16 cellular contexts compared by ENCODE assay signal in the genomic region with DNA sequence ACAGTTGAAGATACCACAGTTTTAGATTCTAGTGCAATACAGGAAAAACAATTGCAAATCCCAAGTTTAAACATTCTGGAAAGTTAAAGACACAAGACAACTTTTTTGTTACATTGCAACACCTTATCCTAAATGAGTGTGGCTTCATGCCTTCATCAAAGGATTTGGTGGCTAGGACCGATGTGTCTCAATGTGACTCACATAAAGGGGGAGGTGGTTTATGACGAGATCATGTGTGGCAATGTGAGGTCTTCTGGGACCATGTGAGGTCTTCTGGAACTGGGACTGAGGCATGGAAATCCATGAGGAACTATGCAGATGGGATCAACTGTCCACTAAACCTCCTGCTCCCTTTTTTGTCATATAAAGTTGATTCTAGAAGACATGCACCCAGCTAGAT.
"Had no signal": no experiment of that assay in that cellular context is flagged by ENCODE, and none has a peak within 500 bp of the region (broad histone marks: within the 10 kb centered on the region; RNA-seq: fewer than 3 reads in every experiment).

No MANE protein-coding gene starts in this region.

- H3K4me3 ChIP-seq: esophagus squamous epithelium, heart left ventricle, mucosa of descending colon, psoas muscle, spleen, tibial artery, upper lobe of right lung, vagina had no signal

- H3K9me3 ChIP-seq: esophagus squamous epithelium, heart left ventricle, mucosa of descending colon, neutrophil, psoas muscle, spleen, tibial artery, upper lobe of right lung, vagina had no signal

- H3K4me1 ChIP-seq: esophagus squamous epithelium, heart left ventricle, psoas muscle, spleen, upper lobe of right lung, vagina had no signal

- H3K27ac ChIP-seq: esophagus squamous epithelium, heart left ventricle, neutrophil, psoas muscle, spleen, tibial artery, upper lobe of right lung, vagina had no signal

- DNase-seq: effector memory CD8-positive, alpha-beta T cell; esophagus squamous epithelium; heart left ventricle; hypothalamus; kidney glomerular epithelial cell; mucosa of descending colon; naive thymus-derived CD8-positive, alpha-beta T cell; psoas muscle; spleen; stimulated activated CD4-positive, alpha-beta T cell treated with anti-CD3 and anti-CD28 coated beads, Interleukin-15, amount 100 ng/mL, for 24 hours; stimulated activated CD4-positive, alpha-beta T cell treated with anti-CD3 and anti-CD28 coated beads, Interleukin-1b, Interleukin-23, amount 100 ng/mL, for 48 hours; stimulated activated CD4-positive, alpha-beta T cell treated with anti-CD3 and anti-CD28 coated beads, Interleukin-4, amount 100 ng/mL, for 24 hours; tibial artery; upper lobe of right lung had no signal

- H3K36me3 ChIP-seq: esophagus squamous epithelium, heart left ventricle, neutrophil, spleen, tibial artery, upper lobe of right lung, vagina had no signal

- H3K27me3 ChIP-seq: esophagus squamous epithelium, neutrophil, spleen, tibial artery, upper lobe of right lung, vagina had no signal
